ENCODE assay signal across 34 cellular contexts in genomic region chr3:46707601-46708011, GRCh38. TPM values are rescaled to one million over a fixed set of nuclear protein-coding genes. Genes with fewer than 3 reads are reported as not detected.
DNase-seq lines count a peak whose midpoint lies in the region; ATAC-seq, FAIRE-seq and TF ChIP-seq lines count a peak whose summit lies in the region.
"Had no signal": no experiment of that assay in that cellular context is flagged by ENCODE, and none has a peak within 500 bp of the region (broad histone marks: within the 10 kb centered on the region; RNA-seq: fewer than 3 reads in every experiment).

No MANE protein-coding gene starts in this region.

- ATAC-seq in right lobe of liver, result no peak
- ATAC-seq in HepG2, result no peak
- ATAC-seq in GM19452 (IDR thresholded peaks at IDR 0.05; ENCODE audit: unreplicated experiment), result no peak
- ATAC-seq: gastroesophageal sphincter; left lobe of liver; stimulated activated memory B cell treated with anti-CD40 and anti-IgM and Interleukin-4, amounts not matched to agents 10 μg/mL and 1 μg/mL and 100 μg/mL, for 72 hours had no signal

- no peak overlapping the region for H4K8ac ChIP-seq in trophoblast cell (ENCODE audit: low read depth, low read length)

- BruUV-seq in HepG2 (replicated peaks; lab: Mats Ljungman, UMichigan), result no TSS peak

- H4K20me1 ChIP-seq in HepG2 (ENCODE audit: insufficient read depth, low read length), result no peaks in the 10 kb centered on the region

- 100% methylated on average over 1 of the region's 7 CpGs for WGBS in right lobe of liver (ENCODE audit: insufficient coverage, low coverage, low lambda C conversion rate, missing lambda C conversion rate)
- 6% methylated on average over 5 of the region's 7 CpGs for WGBS in HepG2 (ENCODE audit: low lambda C conversion rate)
- WGBS in trophoblast cell (ENCODE audit: extremely low coverage, insufficient coverage, insufficient read length), result no CpG with 5 or more reads among the region's 7 CpGs

- H3K18ac ChIP-seq in trophoblast cell (ENCODE audit: low read length), result no peak overlapping the region

- no peak for TF ChIP-seq RAD21 in HepG2 (CRISPR knock-in tag; IDR thresholded peaks at IDR 0.05)

- no peak overlapping the region for H2BK5ac ChIP-seq in trophoblast cell (ENCODE audit: low read depth, low read length, poor library complexity)

- H3K4me3 ChIP-seq in right lobe of liver (no peak overlapping the region), HepG2 (replicated peaks in 1 of 3; ENCODE audit: insufficient read depth in 1 of 3, low read depth in 2 of 3, low read length in 3 of 3) (no peak overlapping the region), trophoblast cell (ENCODE audit: low read depth, low read length) (no peak overlapping the region)
- H3K4me3 ChIP-seq: cardiac muscle cell, colonic mucosa, gastroesophageal sphincter, psoas muscle, upper lobe of left lung had no signal

- CTCF ChIA-PET in HepG2 (lab: Yijun Ruan, JAX; ENCODE audit: low intra/inter-chr PET ratio, low total read pairs), result no interaction called here

- H3K23ac ChIP-seq in trophoblast cell (ENCODE audit: low read length), result no peak overlapping the region

- peaks cover 4% of the 10 kb centered on the region for H3K79me1 ChIP-seq in trophoblast cell (ENCODE audit: low read length)

- H3K9ac ChIP-seq in HepG2 (ENCODE audit: insufficient read depth, low read depth, low read length), result no peak overlapping the region
- no peak overlapping the region for H3K9ac ChIP-seq in trophoblast cell (ENCODE audit: low read length)

- TF ChIP-seq CTCF in right lobe of liver (IDR thresholded peaks at IDR 0.05) (no peak), HepG2 (CRISPR knock-in tag; IDR thresholded peaks at IDR 0.05) (no peak)

- no peak overlapping the region for H2AFZ ChIP-seq in HepG2 (ENCODE audit: low read length)
- H2AFZ ChIP-seq in trophoblast cell (ENCODE audit: insufficient read depth, low read length, poor library complexity), result no peak overlapping the region

- H3K36me3 ChIP-seq in right lobe of liver (no peaks in the 10 kb centered on the region), HepG2 (replicated peaks in 1 of 2; ENCODE audit: control insufficient read depth in 1 of 2, insufficient read depth in 2 of 2, low read length in 2 of 2) (no peaks in the 10 kb centered on the region), trophoblast cell (ENCODE audit: control insufficient read depth in 1 of 2, insufficient read depth in 2 of 2, low read length in 2 of 2) (no peaks in the 10 kb centered on the region)
- H3K36me3 ChIP-seq: cardiac muscle cell, colonic mucosa, gastroesophageal sphincter had no signal

- in situ Hi-C loops in HepG2 (cut with HindIII; ENCODE audit: extremely low pct_ligation_motif_present, low pct_unique_long_range_greater_than_20kb), result no loop called here

- H4K12ac ChIP-seq in trophoblast cell (ENCODE audit: low read depth, low read length), result no peak overlapping the region

- FAIRE-seq in HepG2 (lab: Jason Lieb, UNC), result no peak
- FAIRE-seq: A204.1, astrocyte had no signal

- no peaks in the 10 kb centered on the region for H3K4me1 ChIP-seq in right lobe of liver
- H3K4me1 ChIP-seq in HepG2 (ENCODE audit: insufficient read depth, low read length), result peaks cover 11% of the 10 kb centered on the region
- H3K4me1 ChIP-seq in trophoblast cell (ENCODE audit: control insufficient read depth in 1 of 2, insufficient read depth in 2 of 2, low read length in 2 of 2), result peaks cover 26 to 29% of the 10 kb centered on the region in 2 experiments
- H3K4me1 ChIP-seq: colonic mucosa, upper lobe of left lung had no signal

- POLR2A ChIA-PET in HepG2 (lab: Yijun Ruan, JAX), result no interaction called here

- no peak overlapping the region for H2AK5ac ChIP-seq in trophoblast cell (ENCODE audit: low read length)

- H4K91ac ChIP-seq in trophoblast cell (ENCODE audit: low read depth, low read length), result no peak overlapping the region

- no peak overlapping the region for H3K14ac ChIP-seq in trophoblast cell (ENCODE audit: low read length)

- no peaks in the 10 kb centered on the region for H3K79me2 ChIP-seq in HepG2 (ENCODE audit: insufficient read depth, low read length)
- no peaks in the 10 kb centered on the region for H3K79me2 ChIP-seq in trophoblast cell (ENCODE audit: control insufficient read depth, insufficient read depth, low read length, poor library complexity)

- H3K4ac ChIP-seq in trophoblast cell (ENCODE audit: low read depth, low read length), result no peak overlapping the region

- H3K27ac ChIP-seq in right lobe of liver (no peak overlapping the region), HepG2 (ENCODE audit: extremely low read length, insufficient read depth, low read length) (no peak overlapping the region), trophoblast cell (ENCODE audit: low read depth, low read length) (no peak overlapping the region)
- H3K27ac ChIP-seq: cardiac muscle cell, colonic mucosa, gastroesophageal sphincter, psoas muscle, upper lobe of left lung had no signal

- H3K27me3 ChIP-seq in right lobe of liver (no peaks in the 10 kb centered on the region), HepG2 (ENCODE audit: control insufficient read depth in 1 of 2, insufficient read depth in 2 of 2, low read length in 2 of 2) (peaks cover 1 to 15% of the 10 kb centered on the region in 2 experiments; a peak in 3 of 5 replicates), trophoblast cell (ENCODE audit: insufficient read depth, low read length) (no peaks in the 10 kb centered on the region)
- H3K27me3 ChIP-seq: cardiac muscle cell, colonic mucosa, gastroesophageal sphincter, upper lobe of left lung had no signal

- intact Hi-C loops in right lobe of liver (cut with DNase I), result loop anchor here in 1 of 2 donors (5.0 kb wide), 1 partner anchor 195 kb away; no protein-coding TSS in a partner anchor
- intact Hi-C loops in HepG2 (cut with micrococcal nuclease; ENCODE audit: unreplicated experiment), result no loop called here

- H2BK12ac ChIP-seq in trophoblast cell (ENCODE audit: low read length), result peak overlapping the region; percentile 9

- no peak for TF ChIP-seq EP300 in HepG2 (IDR thresholded peaks at IDR 0.05; ENCODE audit: low read depth in 2 of 2, low read length in 2 of 2)
- no peak for TF ChIP-seq EP300 in HepG2 (CRISPR knock-in tag; IDR thresholded peaks at IDR 0.05; ENCODE audit: borderline replicate concordance)

- H2BK120ac ChIP-seq in trophoblast cell (ENCODE audit: insufficient read depth, low read length, poor library complexity), result no peak overlapping the region

- H3K9me3 ChIP-seq in right lobe of liver (no peaks in the 10 kb centered on the region), HepG2 (ENCODE audit: low read length) (no peaks in the 10 kb centered on the region), trophoblast cell (ENCODE audit: insufficient read depth, low read depth, low read length) (peaks cover 3% of the 10 kb centered on the region)
- H3K9me3 ChIP-seq: colonic mucosa, gastroesophageal sphincter, psoas muscle, upper lobe of left lung had no signal

- TF ChIP-seq POLR2A in right lobe of liver (IDR thresholded peaks at IDR 0.05), result no peak
- no peak for TF ChIP-seq POLR2A in HepG2 (IDR thresholded peaks at IDR 0.05; ENCODE audit: insufficient read depth in 1 of 2, low read depth in 2 of 2, low read length in 2 of 2)

- H3K4me2 ChIP-seq in HepG2 (ENCODE audit: low read depth, low read length) (no peak overlapping the region), trophoblast cell (ENCODE audit: low read length) (no peak overlapping the region)

- DNase-seq in activated T-cell treated with anti-CD3 and anti-CD28 coated beads, Interleukin-2, amount 50 U/mL, for 1 hour, result peak; percentile 11
- DNase-seq in activated T-cell treated with anti-CD3 and anti-CD28 coated beads for 4 hours (no peak), right lobe of liver (peak in 2 of 3 donors; percentile 34 to 41), HepG2 (ENCODE audit: low spot score) (no peak), trophoblast cell (no peak), H4 (ENCODE audit: low spot score) (no peak), pons (ENCODE audit: low spot score) (no peak)
- DNase-seq: activated CD4-positive, alpha-beta T cell treated with anti-CD3 and anti-CD28 coated beads for 4 hours; activated naive CD8-positive, alpha-beta T cell treated with anti-CD3 and anti-CD28 coated beads for 36 hours; colonic mucosa; DMS79 treated with DMSO at 0.1 percent for 48 hours; effector CD8-positive, alpha-beta T cell; GDM1; HCEC 1CT; immature natural killer cell; NCI-H1417 treated with DMSO at 0.1 percent for 48 hours; NCI-H2081 treated with DMSO at 0.1 percent for 48 hours; NCI-H226; NCI-H748 treated with DMSO at 0.1 percent for 48 hours; SIG-M5 had no signal

RNA-seq across cellular contexts. Expression of gene TMIE, which starts 6.4 kb away (rescaled TPM):
- total RNA-seq in right lobe of liver, result under 1 TPM; 0.21 to 0.79 (median 0.34) TPM
- total RNA-seq in HepG2 (2016; rRNA removed; fragmentation: Illumina TruSeq; extraction: Trizol), result not detected in 2 replicates
- not detected in 2 replicates for total RNA-seq in HepG2 (2016; cell fraction: cytosol; rRNA removed; fragmentation: Illumina TruSeq; extraction: Trizol; ENCODE audit: low read depth)
- not detected in 2 replicates for total RNA-seq in HepG2 (2016; cell fraction: insoluble cytoplasmic fraction; rRNA removed; fragmentation: Illumina TruSeq; extraction: Trizol)
- not detected in 2 replicates for total RNA-seq in HepG2 (2016; cell fraction: membrane; rRNA removed; fragmentation: Illumina TruSeq; extraction: Trizol)
- total RNA-seq in HepG2 (2016; cell fraction: nucleus; rRNA removed; fragmentation: Illumina TruSeq; extraction: Trizol), result not detected in 2 replicates
- not detected in 2 replicates for polyA plus RNA-seq in HepG2 (2011; rRNA removed)
- polyA plus RNA-seq in HepG2 (2011; cell fraction: cytosol; rRNA removed), result not detected in 2 replicates
- polyA plus RNA-seq in HepG2 (2011; cell fraction: nucleus; rRNA removed), result not detected in 2 replicates
- not detected in 2 replicates for polyA plus RNA-seq in HepG2 (2012)
- polyA plus RNA-seq in HepG2 (2016; cell fraction: cytosol; fragmentation: Illumina TruSeq; extraction: Trizol; ENCODE audit: low read depth), result not detected in 2 replicates
- not detected in 2 replicates for polyA plus RNA-seq in HepG2 (2016; cell fraction: insoluble cytoplasmic fraction; fragmentation: Illumina TruSeq; extraction: Trizol; ENCODE audit: low read depth)
- not detected in 2 replicates for polyA plus RNA-seq in HepG2 (2016; cell fraction: membrane; fragmentation: Illumina TruSeq; extraction: Trizol; ENCODE audit: low read depth)
- polyA plus RNA-seq in HepG2 (2016; cell fraction: nucleus; fragmentation: Illumina TruSeq; extraction: Trizol; ENCODE audit: insufficient read depth, low read depth), result not detected in 2 replicates
- polyA minus RNA-seq in HepG2 (2011; rRNA and poly(A)+ RNA removed; ENCODE audit: low replicate concordance), result 0.14 TPM in 1 of 2 replicates, not detected in the other
- not detected in 2 replicates for polyA minus RNA-seq in HepG2 (2011; cell fraction: cytosol; rRNA and poly(A)+ RNA removed)
- not detected in 2 replicates for polyA minus RNA-seq in HepG2 (2011; cell fraction: nucleus; rRNA and poly(A)+ RNA removed)
- 0.07 TPM in 2 replicates for polyA plus RNA-seq in trophoblast cell (2013)
- not detected in 2 replicates for total RNA-seq in H4 (2014; rRNA removed; shearing (Covaris generic))
- total RNA-seq: activated T-helper 1 cell treated with anti-CD3 and anti-CD28 coated beads, Interleukin-12 subunit alpha, Interleukin-12 subunit beta, Interleukin-2, Interleukin-4 antibody, amounts not matched to agents 30 ng/mL and 10 ng/mL and 1 ng/mL, durations not matched to agents 14 hours and 24 hours and 36 hours; LHCN-M2 had no signal
- polyA plus RNA-seq: immature natural killer cell had no signal

RNA-seq across cellular contexts. Expression of gene PRSS50, which starts 10.1 kb away (rescaled TPM):
- total RNA-seq in right lobe of liver, result under 1 TPM in 4 of 6 experiments, not detected in 2; 0.07 to 0.42 (median 0.13) TPM
- total RNA-seq in HepG2 (2016; rRNA removed; fragmentation: Illumina TruSeq; extraction: Trizol), result not detected in 2 replicates
- not detected in 2 replicates for total RNA-seq in HepG2 (2016; cell fraction: cytosol; rRNA removed; fragmentation: Illumina TruSeq; extraction: Trizol; ENCODE audit: low read depth)
- not detected in 2 replicates for total RNA-seq in HepG2 (2016; cell fraction: insoluble cytoplasmic fraction; rRNA removed; fragmentation: Illumina TruSeq; extraction: Trizol)
- not detected in 2 replicates for total RNA-seq in HepG2 (2016; cell fraction: membrane; rRNA removed; fragmentation: Illumina TruSeq; extraction: Trizol)
- total RNA-seq in HepG2 (2016; cell fraction: nucleus; rRNA removed; fragmentation: Illumina TruSeq; extraction: Trizol), result not detected in 2 replicates
- polyA plus RNA-seq in HepG2 (2011; rRNA removed), result not detected in 2 replicates
- not detected in 2 replicates for polyA plus RNA-seq in HepG2 (2011; cell fraction: cytosol; rRNA removed)
- not detected in 2 replicates for polyA plus RNA-seq in HepG2 (2011; cell fraction: nucleus; rRNA removed)
- polyA plus RNA-seq in HepG2 (2012), result not detected in 2 replicates
- polyA plus RNA-seq in HepG2 (2016; cell fraction: cytosol; fragmentation: Illumina TruSeq; extraction: Trizol; ENCODE audit: low read depth), result not detected in 2 replicates
- not detected in 2 replicates for polyA plus RNA-seq in HepG2 (2016; cell fraction: insoluble cytoplasmic fraction; fragmentation: Illumina TruSeq; extraction: Trizol; ENCODE audit: low read depth)
- not detected in 2 replicates for polyA plus RNA-seq in HepG2 (2016; cell fraction: membrane; fragmentation: Illumina TruSeq; extraction: Trizol; ENCODE audit: low read depth)
- not detected in 2 replicates for polyA plus RNA-seq in HepG2 (2016; cell fraction: nucleus; fragmentation: Illumina TruSeq; extraction: Trizol; ENCODE audit: insufficient read depth, low read depth)
- not detected in 2 replicates for polyA minus RNA-seq in HepG2 (2011; rRNA and poly(A)+ RNA removed; ENCODE audit: low replicate concordance)
- polyA minus RNA-seq in HepG2 (2011; cell fraction: cytosol; rRNA and poly(A)+ RNA removed), result not detected in 2 replicates
- not detected in 2 replicates for polyA minus RNA-seq in HepG2 (2011; cell fraction: nucleus; rRNA and poly(A)+ RNA removed)
- 0.07 and 0.16 TPM in 2 replicates for polyA plus RNA-seq in trophoblast cell (2013)
- total RNA-seq in H4 (2014; rRNA removed; shearing (Covaris generic)), result not detected in 2 replicates
- total RNA-seq: activated CD8-positive, alpha-beta memory T cell treated with anti-CD3 and anti-CD28 coated beads for 36 hours; activated naive CD8-positive, alpha-beta T cell treated with anti-CD3 and anti-CD28 coated beads for 36 hours; activated T-helper 1 cell treated with anti-CD3 and anti-CD28 coated beads, Interleukin-12 subunit alpha, Interleukin-12 subunit beta, Interleukin-2, Interleukin-4 antibody, amounts not matched to agents 30 ng/mL and 10 ng/mL and 1 ng/mL, durations not matched to agents 14 hours and 24 hours and 36 hours; astrocyte; CD4-positive, alpha-beta T cell; colonic mucosa; LHCN-M2; subcutaneous adipose tissue had no signal
- polyA plus RNA-seq: immature natural killer cell had no signal

RNA-seq across cellular contexts. Expression of gene ALS2CL, which starts 14.1 kb away (rescaled TPM):
- total RNA-seq in right lobe of liver, result 10 to 100 TPM; 12.3 to 19.1 (median 15.9) TPM
- not detected in 2 replicates for total RNA-seq in HepG2 (2016; rRNA removed; fragmentation: Illumina TruSeq; extraction: Trizol)
- not detected in 2 replicates for total RNA-seq in HepG2 (2016; cell fraction: cytosol; rRNA removed; fragmentation: Illumina TruSeq; extraction: Trizol; ENCODE audit: low read depth)
- total RNA-seq in HepG2 (2016; cell fraction: insoluble cytoplasmic fraction; rRNA removed; fragmentation: Illumina TruSeq; extraction: Trizol), result not detected in 2 replicates
- total RNA-seq in HepG2 (2016; cell fraction: membrane; rRNA removed; fragmentation: Illumina TruSeq; extraction: Trizol), result not detected in 2 replicates
- total RNA-seq in HepG2 (2016; cell fraction: nucleus; rRNA removed; fragmentation: Illumina TruSeq; extraction: Trizol), result not detected in 2 replicates
- not detected in 2 replicates for polyA plus RNA-seq in HepG2 (2011; rRNA removed)
- not detected in 2 replicates for polyA plus RNA-seq in HepG2 (2011; cell fraction: cytosol; rRNA removed)
- polyA plus RNA-seq in HepG2 (2011; cell fraction: nucleus; rRNA removed), result 0.03 TPM in 1 of 2 replicates, not detected in the other
- polyA plus RNA-seq in HepG2 (2012), result not detected in 2 replicates
- polyA plus RNA-seq in HepG2 (2016; cell fraction: cytosol; fragmentation: Illumina TruSeq; extraction: Trizol; ENCODE audit: low read depth), result not detected in 2 replicates
- polyA plus RNA-seq in HepG2 (2016; cell fraction: insoluble cytoplasmic fraction; fragmentation: Illumina TruSeq; extraction: Trizol; ENCODE audit: low read depth), result not detected in 2 replicates
- polyA plus RNA-seq in HepG2 (2016; cell fraction: membrane; fragmentation: Illumina TruSeq; extraction: Trizol; ENCODE audit: low read depth), result not detected in 2 replicates
- not detected in 2 replicates for polyA plus RNA-seq in HepG2 (2016; cell fraction: nucleus; fragmentation: Illumina TruSeq; extraction: Trizol; ENCODE audit: insufficient read depth, low read depth)
- 20.4 TPM in 1 of 2 replicates, not detected in the other for polyA minus RNA-seq in HepG2 (2011; rRNA and poly(A)+ RNA removed; ENCODE audit: low replicate concordance)
- polyA minus RNA-seq in HepG2 (2011; cell fraction: cytosol; rRNA and poly(A)+ RNA removed), result 0.20 TPM in 1 of 2 replicates, not detected in the other
- not detected in 2 replicates for polyA minus RNA-seq in HepG2 (2011; cell fraction: nucleus; rRNA and poly(A)+ RNA removed)
- polyA plus RNA-seq in trophoblast cell (2013), result 11.3 and 13.5 TPM in 2 replicates
- 0.25 and 0.39 TPM in 2 replicates for total RNA-seq in H4 (2014; rRNA removed; shearing (Covaris generic))
- polyA plus RNA-seq: immature natural killer cell had no signal

Comparison
In these comparisons a context has a peak if more than half of its experiments do, and no peak if none do; other contexts are left out.
1. DNase-seq: peak in activated T-cell treated with anti-CD3 and anti-CD28 coated beads, Interleukin-2, amount 50 U/mL, for 1 hour (single experiment) and right lobe of liver (2 of 3); none in activated T-cell treated with anti-CD3 and anti-CD28 coated beads for 4 hours (single experiment), HepG2 (single experiment), trophoblast cell (0 of 2), H4 (single experiment) and pons (single experiment).